20 cellular contexts compared by ENCODE assay signal in the genomic region with DNA sequence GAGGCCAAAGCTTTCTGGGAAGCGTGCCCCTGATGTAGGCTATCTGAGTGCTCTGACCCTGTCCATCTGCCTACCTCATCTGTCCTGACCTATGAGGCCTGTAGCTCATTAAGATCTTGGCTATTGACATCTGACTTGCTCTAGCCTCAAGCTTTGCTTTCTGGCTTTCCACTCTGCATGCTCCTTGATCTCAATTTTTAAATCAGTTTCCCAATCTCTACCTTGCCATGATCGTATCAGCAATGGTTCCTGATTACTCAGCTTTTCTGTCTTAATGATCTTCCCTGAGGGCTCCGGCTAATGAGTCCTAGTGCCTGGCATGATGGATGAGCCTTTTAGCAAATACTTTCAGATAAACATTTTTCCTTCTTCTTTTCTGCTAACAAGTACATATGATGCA.
"Had no signal": no experiment of that assay in that cellular context is flagged by ENCODE, and none has a peak within 500 bp of the region (broad histone marks: within the 10 kb centered on the region; RNA-seq: fewer than 3 reads in every experiment).

No MANE protein-coding gene starts in this region.

- H3K9me3 Mint-ChIP-seq: stimulated activated naive B cell treated with anti-CD40 and anti-IgM and Interleukin-4, amounts not matched to agents 10 μg/mL and 1 μg/mL and 100 μg/mL, for 72 hours had no signal

- H3K27me3 ChIP-seq: colonic mucosa, esophagus squamous epithelium, gastroesophageal sphincter, right atrium auricular region, sigmoid colon, testis, tibial nerve had no signal

- H3K4me1 ChIP-seq: colonic mucosa, gastroesophageal sphincter, testis had no signal

- ATAC-seq: gastroesophageal sphincter; left colon; left ventricle myocardium superior; naive thymus-derived CD4-positive, alpha-beta T cell; stimulated activated naive B cell treated with anti-CD40 and anti-IgM and Interleukin-4, amounts not matched to agents 10 μg/mL and 1 μg/mL and 100 μg/mL, for 72 hours; stimulated activated naive CD8-positive, alpha-beta T cell treated with anti-CD3 and anti-CD28 coated beads, Interleukin-15, amount 100 ng/mL, for 72 hours had no signal

- H3K9me3 ChIP-seq: colonic mucosa, esophagus squamous epithelium, gastroesophageal sphincter, right atrium auricular region, sigmoid colon, testis, tibial nerve had no signal

- H3K36me3 ChIP-seq: colonic mucosa, esophagus squamous epithelium, gastroesophageal sphincter, right atrium auricular region, sigmoid colon, tibial nerve had no signal

- H3K4me3 ChIP-seq: colonic mucosa, esophagus squamous epithelium, gastroesophageal sphincter, lung, right atrium auricular region, sigmoid colon, skin epidermis, testis, tibial nerve had no signal

- H3K27ac ChIP-seq: colonic mucosa, esophagus squamous epithelium, gastroesophageal sphincter, right atrium auricular region, sigmoid colon, skin epidermis, testis, tibial nerve had no signal

- H3K36me3 Mint-ChIP-seq: immature natural killer cell; naive thymus-derived CD4-positive, alpha-beta T cell; stimulated activated naive B cell treated with anti-CD40 and anti-IgM and Interleukin-4, amounts not matched to agents 10 μg/mL and 1 μg/mL and 100 μg/mL, for 72 hours had no signal

- H3K27ac Mint-ChIP-seq: immature natural killer cell; naive thymus-derived CD4-positive, alpha-beta T cell; stimulated activated naive B cell treated with anti-CD40 and anti-IgM and Interleukin-4, amounts not matched to agents 10 μg/mL and 1 μg/mL and 100 μg/mL, for 72 hours; stimulated activated naive CD8-positive, alpha-beta T cell treated with anti-CD3 and anti-CD28 coated beads, Interleukin-15, amount 100 ng/mL, for 72 hours had no signal

- H3K4me1 Mint-ChIP-seq: immature natural killer cell; naive thymus-derived CD4-positive, alpha-beta T cell; stimulated activated naive B cell treated with anti-CD40 and anti-IgM and Interleukin-4, amounts not matched to agents 10 μg/mL and 1 μg/mL and 100 μg/mL, for 72 hours; stimulated activated naive CD8-positive, alpha-beta T cell treated with anti-CD3 and anti-CD28 coated beads, Interleukin-15, amount 100 ng/mL, for 72 hours had no signal

- H3K27me3 Mint-ChIP-seq: stimulated activated naive B cell treated with anti-CD40 and anti-IgM and Interleukin-4, amounts not matched to agents 10 μg/mL and 1 μg/mL and 100 μg/mL, for 72 hours; stimulated activated naive CD8-positive, alpha-beta T cell treated with anti-CD3 and anti-CD28 coated beads, Interleukin-15, amount 100 ng/mL, for 72 hours had no signal

- H3K4me3 Mint-ChIP-seq: immature natural killer cell; naive thymus-derived CD4-positive, alpha-beta T cell; stimulated activated naive B cell treated with anti-CD40 and anti-IgM and Interleukin-4, amounts not matched to agents 10 μg/mL and 1 μg/mL and 100 μg/mL, for 72 hours; stimulated activated naive CD8-positive, alpha-beta T cell treated with anti-CD3 and anti-CD28 coated beads, Interleukin-15, amount 100 ng/mL, for 72 hours had no signal

- DNase-seq: colonic mucosa; dermis blood vessel endothelial cell; esophagus squamous epithelium; foreskin fibroblast; immature natural killer cell; left colon; left ventricle myocardium superior; mesendoderm; naive thymus-derived CD4-positive, alpha-beta T cell; sigmoid colon; stimulated activated CD4-positive, alpha-beta T cell treated with anti-CD3 and anti-CD28 coated beads, Interleukin-2, amount 100 ng/mL, for 24 hours; stimulated activated CD4-positive, alpha-beta T cell treated with anti-CD3 and anti-CD28 coated beads, Interleukin-4, amount 100 ng/mL, for 4 hours; stimulated activated naive B cell treated with anti-CD40 and anti-IgM and Interleukin-4, amounts not matched to agents 10 μg/mL and 1 μg/mL and 100 μg/mL, for 72 hours; stimulated activated naive CD8-positive, alpha-beta T cell treated with anti-CD3 and anti-CD28 coated beads, Interleukin-15, amount 100 ng/mL, for 72 hours; testis had no signal
